Comparison of ENCODE assay signal across 1 cellular context in the genomic region with DNA sequence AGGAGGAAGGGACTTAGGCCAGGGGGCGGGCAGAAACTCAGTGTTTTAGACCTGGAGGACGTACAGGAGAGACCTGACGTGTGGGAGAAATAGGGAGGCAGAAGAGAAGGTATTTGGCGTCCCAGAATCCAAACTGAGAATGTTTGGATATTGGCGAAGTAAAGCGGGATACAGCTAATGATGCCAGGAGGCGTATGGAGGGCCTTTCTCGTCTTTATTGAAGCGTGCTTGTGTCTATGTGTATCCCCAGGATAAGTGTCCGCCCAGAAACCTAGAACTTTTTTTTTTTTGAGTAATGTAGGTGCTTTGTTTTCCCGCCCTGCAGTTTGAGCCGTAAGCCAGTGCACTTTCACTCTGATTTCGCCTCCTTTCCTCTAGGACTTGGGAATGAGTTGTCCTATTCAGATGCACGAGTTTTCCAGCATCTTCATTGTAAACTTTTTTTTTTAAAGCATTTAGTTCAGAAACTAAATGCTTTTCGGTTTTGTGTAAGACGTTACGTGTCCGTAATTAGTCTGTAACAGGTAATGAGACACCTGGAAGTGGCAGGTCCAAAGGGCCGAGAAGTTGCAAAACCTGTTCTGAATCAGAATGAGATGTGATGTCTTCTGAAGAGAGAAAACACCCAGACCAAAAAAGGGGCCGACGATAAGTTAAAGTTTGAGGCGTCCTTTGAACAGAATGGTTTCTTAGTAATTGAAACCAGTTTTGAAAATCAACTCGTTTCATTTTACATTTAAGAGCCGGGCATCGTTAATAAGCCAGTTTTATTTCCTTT.
TF ChIP-seq lines count a peak whose summit lies in the region.

No MANE protein-coding gene starts in this region.

TF ChIP-seq in GM12878, 131 proteins besides CTCF, POLR2A, EP300 and RAD21 (continued from another document):
- TF ChIP-seq MYC (IDR thresholded peaks at IDR 0.05; ENCODE audit: insufficient read depth, insufficient read length, insufficient replicate concordance, low read length, severe bottlenecking) (no peak), PAX8 (IDR thresholded peaks at IDR 0.05) (no peak), ZSCAN29 (IDR thresholded peaks at IDR 0.05) (no peak), SMAD5 (IDR thresholded peaks at IDR 0.05; ENCODE audit: low read depth) (no peak), POLR2AphosphoS2 (IDR thresholded peaks at IDR 0.05; ENCODE audit: low read depth, low read length) (0 out of 2 replicates have a peak, but pooled peaks have one; percentile 18), RB1 (IDR thresholded peaks at IDR 0.05; ENCODE audit: borderline replicate concordance) (no peak; the same call in 1 of the 2 replicates), BRCA1 (IDR thresholded peaks at IDR 0.05; ENCODE audit: low read depth, low read length) (no peak), RUNX3 (IDR thresholded peaks at IDR 0.05; ENCODE audit: low read length) (no peak), MYB (IDR thresholded peaks at IDR 0.05; ENCODE audit: borderline replicate concordance, low read depth, low read length) (no peak), SMARCA5 (IDR thresholded peaks at IDR 0.05) (0 out of 2 replicates have a peak, but pooled peaks have one; percentile 8), LARP7 (IDR thresholded peaks at IDR 0.05) (no peak), ESRRA (IDR thresholded peaks at IDR 0.05; ENCODE audit: low read length) (no peak), ZNF384 (IDR thresholded peaks at IDR 0.05; ENCODE audit: borderline replicate concordance, low read depth, low read length) (peak; percentile 72; the same call in 1 of the 2 replicates), MEF2B (IDR thresholded peaks at IDR 0.05; ENCODE audit: partially characterized antibody, poor library complexity, severe bottlenecking) (no peak), HDAC6 (IDR thresholded peaks at IDR 0.05; ENCODE audit: unreplicated experiment) (no peak), MXI1 (IDR thresholded peaks at IDR 0.05; ENCODE audit: low read depth, low read length) (peak; percentile 7; the same call in 1 of the 2 replicates), CREB1 (IDR thresholded peaks at IDR 0.05; ENCODE audit: low read depth) (0 out of 2 replicates have a peak, but pooled peaks have one; percentile 8), ZZZ3 (IDR thresholded peaks at IDR 0.05; ENCODE audit: control insufficient read depth, insufficient read length, low read depth) (no peak), SIN3A (IDR thresholded peaks at IDR 0.05; ENCODE audit: low read depth, low read length) (peak; percentile 32; the same call in 1 of the 2 replicates), FOXM1 (IDR thresholded peaks at IDR 0.05; ENCODE audit: low read depth, low read length) (peak; percentile 18; the same call in 1 of the 2 replicates), KDM1A (IDR thresholded peaks at IDR 0.05; ENCODE audit: borderline replicate concordance) (no peak), ZNF217 (IDR thresholded peaks at IDR 0.05) (no peak)
- TF ChIP-seq, protein P1, sequence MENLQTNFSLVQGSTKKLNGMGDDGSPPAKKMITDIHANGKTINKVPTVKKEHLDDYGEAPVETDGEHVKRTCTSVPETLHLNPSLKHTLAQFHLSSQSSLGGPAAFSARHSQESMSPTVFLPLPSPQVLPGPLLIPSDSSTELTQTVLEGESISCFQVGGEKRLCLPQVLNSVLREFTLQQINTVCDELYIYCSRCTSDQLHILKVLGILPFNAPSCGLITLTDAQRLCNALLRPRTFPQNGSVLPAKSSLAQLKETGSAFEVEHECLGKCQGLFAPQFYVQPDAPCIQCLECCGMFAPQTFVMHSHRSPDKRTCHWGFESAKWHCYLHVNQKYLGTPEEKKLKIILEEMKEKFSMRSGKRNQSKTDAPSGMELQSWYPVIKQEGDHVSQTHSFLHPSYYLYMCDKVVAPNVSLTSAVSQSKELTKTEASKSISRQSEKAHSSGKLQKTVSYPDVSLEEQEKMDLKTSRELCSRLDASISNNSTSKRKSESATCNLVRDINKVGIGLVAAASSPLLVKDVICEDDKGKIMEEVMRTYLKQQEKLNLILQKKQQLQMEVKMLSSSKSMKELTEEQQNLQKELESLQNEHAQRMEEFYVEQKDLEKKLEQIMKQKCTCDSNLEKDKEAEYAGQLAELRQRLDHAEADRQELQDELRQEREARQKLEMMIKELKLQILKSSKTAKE (IDR thresholded peaks at IDR 0.05; ENCODE audit: low read depth, poor library complexity, severe bottlenecking): no peak
- TF ChIP-seq, protein P2, sequence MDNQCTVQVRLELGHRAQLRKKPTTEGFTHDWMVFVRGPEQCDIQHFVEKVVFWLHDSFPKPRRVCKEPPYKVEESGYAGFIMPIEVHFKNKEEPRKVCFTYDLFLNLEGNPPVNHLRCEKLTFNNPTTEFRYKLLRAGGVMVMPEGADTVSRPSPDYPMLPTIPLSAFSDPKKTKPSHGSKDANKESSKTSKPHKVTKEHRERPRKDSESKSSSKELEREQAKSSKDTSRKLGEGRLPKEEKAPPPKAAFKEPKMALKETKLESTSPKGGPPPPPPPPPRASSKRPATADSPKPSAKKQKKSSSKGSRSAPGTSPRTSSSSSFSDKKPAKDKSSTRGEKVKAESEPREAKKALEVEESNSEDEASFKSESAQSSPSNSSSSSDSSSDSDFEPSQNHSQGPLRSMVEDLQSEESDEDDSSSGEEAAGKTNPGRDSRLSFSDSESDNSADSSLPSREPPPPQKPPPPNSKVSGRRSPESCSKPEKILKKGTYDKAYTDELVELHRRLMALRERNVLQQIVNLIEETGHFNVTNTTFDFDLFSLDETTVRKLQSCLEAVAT (IDR thresholded peaks at IDR 0.05): peak; percentile 70
- TF ChIP-seq, protein P3, sequence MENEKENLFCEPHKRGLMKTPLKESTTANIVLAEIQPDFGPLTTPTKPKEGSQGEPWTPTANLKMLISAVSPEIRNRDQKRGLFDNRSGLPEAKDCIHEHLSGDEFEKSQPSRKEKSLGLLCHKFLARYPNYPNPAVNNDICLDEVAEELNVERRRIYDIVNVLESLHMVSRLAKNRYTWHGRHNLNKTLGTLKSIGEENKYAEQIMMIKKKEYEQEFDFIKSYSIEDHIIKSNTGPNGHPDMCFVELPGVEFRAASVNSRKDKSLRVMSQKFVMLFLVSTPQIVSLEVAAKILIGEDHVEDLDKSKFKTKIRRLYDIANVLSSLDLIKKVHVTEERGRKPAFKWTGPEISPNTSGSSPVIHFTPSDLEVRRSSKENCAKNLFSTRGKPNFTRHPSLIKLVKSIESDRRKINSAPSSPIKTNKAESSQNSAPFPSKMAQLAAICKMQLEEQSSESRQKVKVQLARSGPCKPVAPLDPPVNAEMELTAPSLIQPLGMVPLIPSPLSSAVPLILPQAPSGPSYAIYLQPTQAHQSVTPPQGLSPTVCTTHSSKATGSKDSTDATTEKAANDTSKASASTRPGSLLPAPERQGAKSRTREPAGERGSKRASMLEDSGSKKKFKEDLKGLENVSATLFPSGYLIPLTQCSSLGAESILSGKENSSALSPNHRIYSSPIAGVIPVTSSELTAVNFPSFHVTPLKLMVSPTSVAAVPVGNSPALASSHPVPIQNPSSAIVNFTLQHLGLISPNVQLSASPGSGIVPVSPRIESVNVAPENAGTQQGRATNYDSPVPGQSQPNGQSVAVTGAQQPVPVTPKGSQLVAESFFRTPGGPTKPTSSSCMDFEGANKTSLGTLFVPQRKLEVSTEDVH (IDR thresholded peaks at IDR 0.05; ENCODE audit: low read depth, partially characterized antibody): peak; percentile 54
- TF ChIP-seq, protein P4, sequence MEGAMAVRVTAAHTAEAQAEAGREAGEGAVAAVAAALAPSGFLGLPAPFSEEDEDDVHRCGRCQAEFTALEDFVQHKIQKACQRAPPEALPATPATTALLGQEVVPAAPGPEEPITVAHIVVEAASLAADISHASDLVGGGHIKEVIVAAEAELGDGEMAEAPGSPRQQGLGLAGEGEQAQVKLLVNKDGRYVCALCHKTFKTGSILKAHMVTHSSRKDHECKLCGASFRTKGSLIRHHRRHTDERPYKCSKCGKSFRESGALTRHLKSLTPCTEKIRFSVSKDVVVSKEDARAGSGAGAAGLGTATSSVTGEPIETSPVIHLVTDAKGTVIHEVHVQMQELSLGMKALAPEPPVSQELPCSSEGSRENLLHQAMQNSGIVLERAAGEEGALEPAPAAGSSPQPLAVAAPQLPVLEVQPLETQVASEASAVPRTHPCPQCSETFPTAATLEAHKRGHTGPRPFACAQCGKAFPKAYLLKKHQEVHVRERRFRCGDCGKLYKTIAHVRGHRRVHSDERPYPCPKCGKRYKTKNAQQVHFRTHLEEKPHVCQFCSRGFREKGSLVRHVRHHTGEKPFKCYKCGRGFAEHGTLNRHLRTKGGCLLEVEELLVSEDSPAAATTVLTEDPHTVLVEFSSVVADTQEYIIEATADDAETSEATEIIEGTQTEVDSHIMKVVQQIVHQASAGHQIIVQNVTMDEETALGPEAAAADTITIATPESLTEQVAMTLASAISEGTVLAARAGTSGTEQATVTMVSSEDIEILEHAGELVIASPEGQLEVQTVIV (IDR thresholded peaks at IDR 0.05; ENCODE audit: borderline replicate concordance, partially characterized antibody): no peak
- TF ChIP-seq, protein P5, sequence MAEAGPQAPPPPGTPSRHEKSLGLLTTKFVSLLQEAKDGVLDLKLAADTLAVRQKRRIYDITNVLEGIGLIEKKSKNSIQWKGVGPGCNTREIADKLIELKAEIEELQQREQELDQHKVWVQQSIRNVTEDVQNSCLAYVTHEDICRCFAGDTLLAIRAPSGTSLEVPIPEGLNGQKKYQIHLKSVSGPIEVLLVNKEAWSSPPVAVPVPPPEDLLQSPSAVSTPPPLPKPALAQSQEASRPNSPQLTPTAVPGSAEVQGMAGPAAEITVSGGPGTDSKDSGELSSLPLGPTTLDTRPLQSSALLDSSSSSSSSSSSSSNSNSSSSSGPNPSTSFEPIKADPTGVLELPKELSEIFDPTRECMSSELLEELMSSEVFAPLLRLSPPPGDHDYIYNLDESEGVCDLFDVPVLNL (IDR thresholded peaks at IDR 0.05; ENCODE audit: low read depth, low read length): peak; percentile 82
- TF ChIP-seq, protein P6, sequence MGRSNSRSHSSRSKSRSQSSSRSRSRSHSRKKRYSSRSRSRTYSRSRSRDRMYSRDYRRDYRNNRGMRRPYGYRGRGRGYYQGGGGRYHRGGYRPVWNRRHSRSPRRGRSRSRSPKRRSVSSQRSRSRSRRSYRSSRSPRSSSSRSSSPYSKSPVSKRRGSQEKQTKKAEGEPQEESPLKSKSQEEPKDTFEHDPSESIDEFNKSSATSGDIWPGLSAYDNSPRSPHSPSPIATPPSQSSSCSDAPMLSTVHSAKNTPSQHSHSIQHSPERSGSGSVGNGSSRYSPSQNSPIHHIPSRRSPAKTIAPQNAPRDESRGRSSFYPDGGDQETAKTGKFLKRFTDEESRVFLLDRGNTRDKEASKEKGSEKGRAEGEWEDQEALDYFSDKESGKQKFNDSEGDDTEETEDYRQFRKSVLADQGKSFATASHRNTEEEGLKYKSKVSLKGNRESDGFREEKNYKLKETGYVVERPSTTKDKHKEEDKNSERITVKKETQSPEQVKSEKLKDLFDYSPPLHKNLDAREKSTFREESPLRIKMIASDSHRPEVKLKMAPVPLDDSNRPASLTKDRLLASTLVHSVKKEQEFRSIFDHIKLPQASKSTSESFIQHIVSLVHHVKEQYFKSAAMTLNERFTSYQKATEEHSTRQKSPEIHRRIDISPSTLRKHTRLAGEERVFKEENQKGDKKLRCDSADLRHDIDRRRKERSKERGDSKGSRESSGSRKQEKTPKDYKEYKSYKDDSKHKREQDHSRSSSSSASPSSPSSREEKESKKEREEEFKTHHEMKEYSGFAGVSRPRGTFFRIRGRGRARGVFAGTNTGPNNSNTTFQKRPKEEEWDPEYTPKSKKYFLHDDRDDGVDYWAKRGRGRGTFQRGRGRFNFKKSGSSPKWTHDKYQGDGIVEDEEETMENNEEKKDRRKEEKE (IDR thresholded peaks at IDR 0.05): no peak
- TF ChIP-seq, protein P7, sequence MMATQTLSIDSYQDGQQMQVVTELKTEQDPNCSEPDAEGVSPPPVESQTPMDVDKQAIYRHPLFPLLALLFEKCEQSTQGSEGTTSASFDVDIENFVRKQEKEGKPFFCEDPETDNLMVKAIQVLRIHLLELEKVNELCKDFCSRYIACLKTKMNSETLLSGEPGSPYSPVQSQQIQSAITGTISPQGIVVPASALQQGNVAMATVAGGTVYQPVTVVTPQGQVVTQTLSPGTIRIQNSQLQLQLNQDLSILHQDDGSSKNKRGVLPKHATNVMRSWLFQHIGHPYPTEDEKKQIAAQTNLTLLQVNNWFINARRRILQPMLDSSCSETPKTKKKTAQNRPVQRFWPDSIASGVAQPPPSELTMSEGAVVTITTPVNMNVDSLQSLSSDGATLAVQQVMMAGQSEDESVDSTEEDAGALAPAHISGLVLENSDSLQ (IDR thresholded peaks at IDR 0.05): no peak
